Comparison of ENCODE assay signal across 17 cellular contexts in the genomic region with DNA sequence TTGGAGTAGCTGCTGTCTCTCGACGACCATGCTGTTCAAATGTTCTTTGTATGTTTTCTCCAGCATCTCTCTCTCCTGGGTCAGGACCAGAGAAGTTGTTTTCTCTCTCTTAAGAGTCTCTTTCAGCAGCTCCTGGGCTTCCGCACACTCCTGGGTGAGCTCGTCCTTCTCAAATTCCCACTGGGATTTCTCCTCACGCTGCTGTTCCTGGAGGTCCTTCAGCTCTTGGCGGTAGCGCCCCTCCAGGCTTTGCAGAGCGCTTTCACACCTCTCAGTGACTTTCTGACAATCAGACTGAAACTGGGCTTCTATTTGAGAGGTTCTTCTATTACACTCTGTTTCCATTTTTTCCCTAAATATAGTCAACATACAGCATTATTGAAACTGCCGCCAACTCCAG.
"Had no signal": no experiment of that assay in that cellular context is flagged by ENCODE, and none has a peak within 500 bp of the region (broad histone marks: within the 10 kb centered on the region; RNA-seq: fewer than 3 reads in every experiment).

No MANE protein-coding gene starts in this region.

- H3K4me3 Mint-ChIP-seq: activated CD4-positive, alpha-beta T cell treated with anti-CD3 and anti-CD28 coated beads for 36 hours; natural killer cell; WTC11 had no signal

- H3K27ac Mint-ChIP-seq: activated CD4-positive, alpha-beta T cell treated with anti-CD3 and anti-CD28 coated beads for 36 hours; activated naive CD4-positive, alpha-beta T cell treated with anti-CD3 and anti-CD28 coated beads, Interleukin-2, amount 50 U/mL, for 72 hours; natural killer cell; WTC11 had no signal

- H3K4me1 ChIP-seq: esophagus muscularis mucosa, lower lobe of right lung, thyroid gland had no signal

- DNase-seq: activated CD4-positive, alpha-beta T cell treated with anti-CD3 and anti-CD28 coated beads for 36 hours; activated CD4-positive, alpha-beta T cell treated with anti-CD3 and anti-CD28 coated beads, Interleukin-2, amount 50 U/mL, for 48 hours; activated gamma-delta T cell treated with Interleukin-2 at 50 U/mL for 16 hours; amniotic stem cell; brain microvascular endothelial cell; effector CD8-positive, alpha-beta T cell; lower lobe of right lung; natural killer cell; stimulated activated CD4-positive, alpha-beta T cell treated with anti-CD3 and anti-CD28 coated beads, Interleukin-12 subunit alpha, Interleukin-12 subunit beta, amount 100 ng/mL, for 4 hours; stimulated activated CD4-positive, alpha-beta T cell treated with anti-CD3 and anti-CD28 coated beads, Interleukin-1b, Interleukin-23, amount 100 ng/mL, for 48 hours; stimulated activated CD8-positive, alpha-beta memory T cell treated with anti-CD3 and anti-CD28 coated beads, Interleukin-4, amount 100 ng/mL, for 48 hours; stimulated activated naive CD4-positive, alpha-beta T cell; thyroid gland had no signal

- H2AFZ ChIP-seq: parathyroid adenoma had no signal

- H3K27me3 Mint-ChIP-seq: activated CD4-positive, alpha-beta T cell treated with anti-CD3 and anti-CD28 coated beads for 36 hours had no signal

- H3K9me3 Mint-ChIP-seq: activated naive CD4-positive, alpha-beta T cell treated with anti-CD3 and anti-CD28 coated beads, Interleukin-2, amount 50 U/mL, for 72 hours; natural killer cell; WTC11 had no signal

- H3K27ac ChIP-seq: brain microvascular endothelial cell, esophagus muscularis mucosa, lower lobe of right lung, parathyroid adenoma, thyroid gland had no signal

- H3K4me3 ChIP-seq: esophagus muscularis mucosa, lower lobe of right lung, thyroid gland had no signal

- H3K79me2 ChIP-seq: parathyroid adenoma had no signal

- H3K4me1 Mint-ChIP-seq: natural killer cell, WTC11 had no signal

- H3K27me3 ChIP-seq: brain microvascular endothelial cell, esophagus muscularis mucosa, thyroid gland had no signal

- ATAC-seq: activated CD4-positive, alpha-beta T cell treated with anti-CD3 and anti-CD28 coated beads for 36 hours; activated naive CD4-positive, alpha-beta T cell treated with anti-CD3 and anti-CD28 coated beads, Interleukin-2, amount 50 U/mL, for 72 hours; lower lobe of right lung; natural killer cell; WTC11 had no signal
